ENCODE assay signal across 8 cellular contexts in the genomic region with DNA sequence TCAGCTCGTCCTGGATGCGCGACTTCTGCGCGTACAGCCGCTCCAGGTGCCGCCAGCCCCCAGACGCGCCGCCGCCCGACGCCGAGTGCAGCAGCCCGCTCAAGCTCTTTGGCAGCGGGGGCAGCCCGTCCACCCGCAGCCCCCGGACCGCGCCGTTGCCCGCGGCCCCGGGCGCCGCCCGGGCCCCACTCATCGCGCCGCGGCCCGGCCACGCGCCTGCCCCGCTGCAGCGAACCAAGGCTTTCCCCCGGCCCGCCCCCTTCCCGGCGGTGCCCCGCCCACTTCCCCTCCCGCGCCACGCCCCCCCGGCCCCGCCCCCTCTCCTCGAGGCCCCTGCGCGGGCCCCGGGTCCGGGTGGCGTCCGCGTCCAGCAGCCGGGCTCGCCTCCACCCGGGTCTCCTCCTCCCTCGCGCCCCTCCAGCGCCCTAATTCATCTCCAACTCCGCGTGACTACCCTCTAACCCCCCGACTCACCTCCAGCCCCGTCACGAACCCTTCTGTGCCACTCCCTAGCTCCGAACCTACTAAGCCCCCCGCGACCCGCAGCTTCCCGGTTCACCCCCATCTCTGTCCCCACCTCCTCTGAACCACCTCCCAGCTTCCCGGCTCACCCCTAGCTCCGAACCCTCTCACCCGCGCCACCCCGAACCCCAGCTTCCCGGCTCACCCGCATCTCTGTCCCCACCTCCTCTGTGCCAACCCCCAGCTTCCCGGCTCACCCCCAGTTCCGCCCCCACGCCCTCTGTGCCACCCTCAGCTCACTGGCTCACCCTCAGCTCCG. TPM values are rescaled to one million over a fixed set of nuclear protein-coding genes. Genes with fewer than 3 reads are reported as not detected.
DNase-seq lines count a peak whose midpoint lies in the region; ATAC-seq, FAIRE-seq and TF ChIP-seq lines count a peak whose summit lies in the region.

TSS of gene FAM89A (minus strand) at position 236 of the 781 bp plus-strand sequence. CDS start at position 193, 43 bp downstream.

- H3K27me3 ChIP-seq in esophagus (ENCODE audit: control insufficient read depth in 1 of 2, insufficient read depth in 2 of 2, low read length in 2 of 2): no peaks in the 10 kb centered on the region

- ATAC-seq in naive B cell (ENCODE audit: low read depth in 2 of 2): peak; percentile 78
- ATAC-seq in stimulated activated effector memory CD8-positive, alpha-beta T cell treated with anti-CD3 and anti-CD28 coated beads, Interleukin-12 subunit alpha, Interleukin-12 subunit beta, amount 100 ng/mL, for 72 hours: peak; percentile 86

- peaks cover 6 to 8% of the 10 kb centered on the region in 2 donors for H3K36me3 Mint-ChIP-seq in naive B cell
- H3K36me3 Mint-ChIP-seq in stimulated activated effector memory CD8-positive, alpha-beta T cell treated with anti-CD3 and anti-CD28 coated beads, Interleukin-12 subunit alpha, Interleukin-12 subunit beta, amount 100 ng/mL, for 72 hours: peaks cover 6% of the 10 kb centered on the region

- H3K9me3 Mint-ChIP-seq in naive B cell: peaks cover 7 to 15% (median 10%) of the 10 kb centered on the region in 7 donors
- peaks cover 5% of the 10 kb centered on the region for H3K9me3 Mint-ChIP-seq in stimulated activated effector memory CD8-positive, alpha-beta T cell treated with anti-CD3 and anti-CD28 coated beads, Interleukin-12 subunit alpha, Interleukin-12 subunit beta, amount 100 ng/mL, for 72 hours

- peak within 1 kb of the TSS; percentile 80 to 85 for H3K4me3 ChIP-seq in esophagus (ENCODE audit: low read depth in 1 of 2, low read length in 2 of 2)

- peaks cover 11 to 31% (median 23%) of the 10 kb centered on the region in 3 donors for H3K27me3 Mint-ChIP-seq in naive B cell

- peak; percentile 58 for TF ChIP-seq POLR2A in H54 (IDR thresholded peaks at IDR 0.05; ENCODE audit: low read depth, low read length)

- CTCF ChIA-PET in GM10248 (lab: Yijun Ruan, JAX): interaction anchor here (0.9 kb wide), 1 partner anchor 27 kb away, joined by 3 read pairs; no protein-coding TSS in a partner anchor

- 1% methylated on average over 37 to 82 of the region's 82 CpGs for WGBS in esophagus, 2 donors

- no peak for TF ChIP-seq CTCF in GM10248 (IDR thresholded peaks at IDR 0.05; ENCODE audit: control extremely low read depth, extremely low read depth, low read depth, missing control alignments)

- H3K27ac ChIP-seq in esophagus (ENCODE audit: low read depth in 2 of 2, low read length in 1 of 2): peak within 1 kb of the TSS; percentile 27 to 45

- H3K9me3 ChIP-seq in esophagus (ENCODE audit: control insufficient read depth in 2 of 2, insufficient read depth in 1 of 2, low read depth in 1 of 2, low read length in 1 of 2): no peaks in the 10 kb centered on the region

- DNase-seq in GM10248 (ENCODE audit: extremely low spot score) (peak; percentile 89), H54 (ENCODE audit: insufficient read length, low spot score) (peak; percentile 54), NCI-H69 (lab: John Stamatoyannopoulos, UW) (peak; percentile 61), activated T-cell treated with anti-CD3 and anti-CD28 coated beads for 1 hour (ENCODE audit: low read depth) (peak; percentile 72), naive B cell (peak; percentile 56), GDM1 (lab: John Stamatoyannopoulos, UW) (no peak)
- DNase-seq in stimulated activated effector memory CD8-positive, alpha-beta T cell treated with anti-CD3 and anti-CD28 coated beads, Interleukin-12 subunit alpha, Interleukin-12 subunit beta, amount 100 ng/mL, for 72 hours (ENCODE audit: low spot score in 2 of 2): peak; percentile 55 to 84

- H3K4me1 Mint-ChIP-seq in naive B cell: peaks cover 18 to 28% (median 28%) of the 10 kb centered on the region in 3 donors
- peaks cover 30% of the 10 kb centered on the region for H3K4me1 Mint-ChIP-seq in stimulated activated effector memory CD8-positive, alpha-beta T cell treated with anti-CD3 and anti-CD28 coated beads, Interleukin-12 subunit alpha, Interleukin-12 subunit beta, amount 100 ng/mL, for 72 hours

- peaks cover 0 to 9% of the 10 kb centered on the region in 2 donors for H3K4me1 ChIP-seq in esophagus (ENCODE audit: control insufficient read depth in 2 of 2, insufficient read depth in 2 of 2, low read length in 1 of 2)

- peak within 1 kb of the TSS in 3 of 6 donors; percentile 31 to 90 (median 80) for H3K27ac Mint-ChIP-seq in naive B cell
- peak within 1 kb of the TSS; percentile 60 for H3K27ac Mint-ChIP-seq in stimulated activated effector memory CD8-positive, alpha-beta T cell treated with anti-CD3 and anti-CD28 coated beads, Interleukin-12 subunit alpha, Interleukin-12 subunit beta, amount 100 ng/mL, for 72 hours

- peak within 1 kb of the TSS; percentile 77 to 91 (median 86) for H3K4me3 Mint-ChIP-seq in naive B cell
- H3K4me3 Mint-ChIP-seq in stimulated activated effector memory CD8-positive, alpha-beta T cell treated with anti-CD3 and anti-CD28 coated beads, Interleukin-12 subunit alpha, Interleukin-12 subunit beta, amount 100 ng/mL, for 72 hours: peak within 1 kb of the TSS; percentile 66

- no peaks in the 10 kb centered on the region for H3K36me3 ChIP-seq in esophagus (ENCODE audit: control insufficient read depth in 2 of 2, insufficient read depth in 2 of 2, low read length in 1 of 2)

- POLR2A ChIA-PET in GM10248 (lab: Yijun Ruan, JAX): no interaction called here

- no peak for FAIRE-seq in H54 (lab: Jason Lieb, UNC)

RNA-seq across cellular contexts. Expression of gene FAM89A, which starts in this region (rescaled TPM):
- polyA plus RNA-seq in esophagus (1 to 10 TPM; 6.1 to 6.7 TPM), naive B cell (ENCODE audit: low read depth in 6 of 6) (10 to 100 TPM in 1 of 6 donors, 1 to 10 TPM in 5; 3.6 to 11.9 (median 7.9) TPM)
